In the genomic region with DNA sequence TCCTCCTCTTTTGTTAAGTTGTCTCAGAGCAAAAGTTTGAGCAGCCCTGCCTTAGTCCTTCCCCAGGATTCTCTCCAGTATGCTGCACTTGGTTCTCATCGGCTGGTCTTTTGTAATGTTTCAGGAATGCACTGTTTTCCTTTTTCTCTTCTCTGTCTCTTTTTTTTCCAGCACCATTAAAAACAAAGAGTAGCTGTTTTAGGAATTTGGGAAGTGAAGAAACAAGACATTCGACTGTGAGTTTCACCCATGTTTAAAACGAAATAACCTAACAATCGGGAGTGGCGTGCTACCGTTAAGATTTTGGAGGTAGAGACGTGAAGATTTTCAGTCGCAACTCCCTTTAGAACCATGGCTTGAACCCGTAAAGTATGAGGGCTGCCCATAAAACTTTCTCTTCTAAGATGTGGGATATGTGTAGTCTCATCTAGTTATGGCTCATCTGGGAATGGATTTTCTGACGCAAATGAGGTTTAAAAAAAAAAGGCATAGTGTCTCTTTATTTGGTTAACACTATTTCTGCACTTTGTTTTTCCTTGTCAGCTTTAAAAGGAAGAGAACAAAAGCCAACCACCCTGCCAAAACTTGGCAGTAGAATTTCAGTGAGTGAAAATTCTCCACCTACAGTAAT, we compare ENCODE assay signal across 12 cellular contexts. TPM values are rescaled to one million over a fixed set of nuclear protein-coding genes. Genes with fewer than 3 reads are reported as not detected.
DNase-seq lines count a peak whose midpoint lies in the region; ATAC-seq, FAIRE-seq and TF ChIP-seq lines count a peak whose summit lies in the region.
"Had no signal": no experiment of that assay in that cellular context is flagged by ENCODE, and none has a peak within 500 bp of the region (broad histone marks: within the 10 kb centered on the region; RNA-seq: fewer than 3 reads in every experiment).

No MANE protein-coding gene starts in this region.

- H3K27ac ChIP-seq in hepatocyte (peak overlapping the region; percentile 49), small intestine (ENCODE audit: low read depth in 1 of 2, low read length in 1 of 2) (peak overlapping the region in 1 of 2 donors; percentile 87)
- H3K27ac ChIP-seq: foreskin keratinocyte had no signal

- H3K79me2 ChIP-seq in hepatocyte: no peaks in the 10 kb centered on the region

- H3K9me3 ChIP-seq in hepatocyte (ENCODE audit: low read depth): no peaks in the 10 kb centered on the region
- H3K9me3 ChIP-seq in skeletal muscle satellite cell (replicated peaks; ENCODE audit: low read length): no peaks in the 10 kb centered on the region
- no peaks in the 10 kb centered on the region for H3K9me3 ChIP-seq in small intestine (ENCODE audit: control insufficient read depth, low read depth)
- H3K9me3 ChIP-seq: BE2C had no signal

- peak overlapping the region; percentile 82 for H3K9ac ChIP-seq in skeletal muscle satellite cell (ENCODE audit: low read depth, low read length)

- H3K27me3 ChIP-seq in hepatocyte: no peaks in the 10 kb centered on the region
- H3K27me3 ChIP-seq in skeletal muscle satellite cell (ENCODE audit: control insufficient read depth, insufficient read depth, low read length): no peaks in the 10 kb centered on the region
- H3K27me3 ChIP-seq in small intestine (ENCODE audit: control insufficient read depth in 2 of 2, insufficient read depth in 2 of 2, low read length in 2 of 2): no peaks in the 10 kb centered on the region
- H3K27me3 ChIP-seq: BE2C, foreskin keratinocyte had no signal

- H4K20me1 ChIP-seq in hepatocyte (ENCODE audit: insufficient read depth, poor library complexity, severe bottlenecking): no peaks in the 10 kb centered on the region

- intact Hi-C loops in head of caudate nucleus (cut with DNase I): no loop called here

- peaks cover 12% of the 10 kb centered on the region for H3K4me1 ChIP-seq in hepatocyte (ENCODE audit: insufficient read depth)
- H3K4me1 ChIP-seq in skeletal muscle satellite cell (ENCODE audit: control insufficient read depth, insufficient read depth, low read length): peaks cover 42% of the 10 kb centered on the region
- no peaks in the 10 kb centered on the region for H3K4me1 ChIP-seq in small intestine (ENCODE audit: control insufficient read depth in 2 of 2, insufficient read depth in 1 of 2, low read depth in 1 of 2, low read length in 1 of 2)
- H3K4me1 ChIP-seq: BE2C, foreskin keratinocyte had no signal

- DNase-seq in Daoy (ENCODE audit: low read depth) (peak; percentile 37), astrocyte of the hippocampus (ENCODE audit: low read depth, low spot score) (peak; percentile 74), hepatocyte (ENCODE audit: low spot score) (no peak), COR-L47 (lab: John Stamatoyannopoulos, UW) (no peak), head of caudate nucleus (no peak), small intestine (no peak)
- DNase-seq: activated naive CD8-positive, alpha-beta T cell treated with anti-CD3 and anti-CD28 coated beads, Interleukin-2, amount 50 U/mL, for 24 hours; BE2C; foreskin keratinocyte; SHP77 treated with DMSO at 0.1 percent for 48 hours had no signal

- H3K9me2 ChIP-seq in hepatocyte (replicated peaks; ENCODE audit: insufficient read depth): no peaks in the 10 kb centered on the region

- H3K4me3 ChIP-seq in hepatocyte (no peak overlapping the region), skeletal muscle satellite cell (ENCODE audit: low read length) (peak overlapping the region; percentile 53), small intestine (ENCODE audit: low read depth in 1 of 2, low read length in 2 of 2) (no peak overlapping the region)

- H3K36me3 ChIP-seq in hepatocyte (replicated peaks; ENCODE audit: insufficient read depth, low read depth): no peaks in the 10 kb centered on the region
- no peaks in the 10 kb centered on the region for H3K36me3 ChIP-seq in skeletal muscle satellite cell (ENCODE audit: insufficient read depth, low read length)
- H3K36me3 ChIP-seq in small intestine (ENCODE audit: control insufficient read depth in 2 of 2, insufficient read depth in 2 of 2, low read length in 2 of 2): no peaks in the 10 kb centered on the region
- H3K36me3 ChIP-seq: BE2C had no signal

- no peak for TF ChIP-seq CTCF in hepatocyte (IDR thresholded peaks at IDR 0.05; ENCODE audit: poor library complexity)

- no peak for FAIRE-seq in small intestine (lab: Jason Lieb, UNC)

- no peak overlapping the region for H2AFZ ChIP-seq in hepatocyte

- ATAC-seq in HG03565 (IDR thresholded peaks at IDR 0.05; ENCODE audit: unreplicated experiment): no peak
- ATAC-seq: activated naive CD8-positive, alpha-beta T cell treated with anti-CD3 and anti-CD28 coated beads, Interleukin-2, amount 50 U/mL, for 24 hours; foreskin keratinocyte had no signal

- 59% methylated on average over 10 of the region's 10 CpGs for WGBS in hepatocyte (ENCODE audit: low lambda C conversion rate, missing lambda C conversion rate)
- 69 to 81% (median 73%) methylated on average over 10 of the region's 10 CpGs for WGBS in small intestine, 3 donors

- peak overlapping the region; percentile 1 for H3K4me2 ChIP-seq in hepatocyte
- peak overlapping the region; percentile 73 for H3K4me2 ChIP-seq in skeletal muscle satellite cell (ENCODE audit: low read length)

RNA-seq across cellular contexts. Expression of gene RAB23, which starts 35.9 kb away (rescaled TPM):
- 20.6 and 26.4 TPM in 2 replicates for total RNA-seq in Daoy (2014; rRNA removed; shearing (Covaris generic))
- 37.2 and 37.7 TPM in 2 replicates for total RNA-seq in hepatocyte
- 15.5 and 20.2 TPM in 2 replicates for polyA plus RNA-seq in hepatocyte
- total RNA-seq in skeletal muscle satellite cell (2012; rRNA removed): 32.8 and 36.0 TPM in 2 replicates
- 1 to 10 TPM in 2 of 3 donors, under 1 TPM in 1; 0.45 to 4.2 (median 1.6) TPM for polyA plus RNA-seq in small intestine

RNA-seq across cellular contexts. Expression of gene PRIM2, which starts 59.4 kb away (rescaled TPM):
- 103 and 112 TPM in 2 replicates for total RNA-seq in Daoy (2014; rRNA removed; shearing (Covaris generic))
- 15.0 and 17.3 TPM in 2 replicates for total RNA-seq in hepatocyte
- polyA plus RNA-seq in hepatocyte: 5.1 and 5.7 TPM in 2 replicates
- 46.1 and 51.3 TPM in 2 replicates for total RNA-seq in skeletal muscle satellite cell (2012; rRNA removed)
- 1 to 10 TPM; 2.7 to 8.2 (median 3.6) TPM for polyA plus RNA-seq in small intestine

Comparison
In these comparisons a context has a peak if more than half of its experiments do, and no peak if none do; other contexts are left out.
1. DNase-seq: peak in Daoy (single experiment) and astrocyte of the hippocampus (single experiment); none in hepatocyte (single experiment), COR-L47 (single experiment), head of caudate nucleus (0 of 42) and small intestine (single experiment).